ENCODE assay signal across 9 cellular contexts in genomic region chr19:56507446-56508281, GRCh38.
DNase-seq lines count a peak whose midpoint lies in the region; ATAC-seq lines count a peak whose summit lies in the region.
"Had no signal": no experiment of that assay in that cellular context is flagged by ENCODE, and none has a peak within 500 bp of the region (broad histone marks: within the 10 kb centered on the region; RNA-seq: fewer than 3 reads in every experiment).

ZNF471 (plus strand) TSS chr19:56507855; CDS start chr19:56511572, 3,717 bp downstream.

- H3K9me3 Mint-ChIP-seq in central memory CD8-positive, alpha-beta T cell, result peaks cover 3% of the 10 kb centered on the region

- H3K27ac Mint-ChIP-seq in central memory CD8-positive, alpha-beta T cell (ENCODE audit: low read depth), result no peak within 1 kb of the TSS
- H3K27ac Mint-ChIP-seq: IgD-negative memory B cell had no signal

- peaks cover 1% of the 10 kb centered on the region for H3K36me3 Mint-ChIP-seq in central memory CD8-positive, alpha-beta T cell (ENCODE audit: insufficient read depth)

- ATAC-seq in central memory CD8-positive, alpha-beta T cell (replicated peaks; ENCODE audit: extremely low read depth, poor library complexity, severe bottlenecking), result peak; percentile 86
- ATAC-seq in GM21423 (IDR thresholded peaks at IDR 0.05; ENCODE audit: unreplicated experiment), result no peak

- no peaks in the 10 kb centered on the region for H3K27me3 Mint-ChIP-seq in central memory CD8-positive, alpha-beta T cell
- H3K27me3 Mint-ChIP-seq: IgD-negative memory B cell had no signal

- no peaks in the 10 kb centered on the region for H3K4me1 Mint-ChIP-seq in central memory CD8-positive, alpha-beta T cell

- DNase-seq in DMS 273 (lab: John Stamatoyannopoulos, UW; ENCODE audit: unreplicated experiment) (peak; percentile 98), NCI-H1105 (lab: John Stamatoyannopoulos, UW) (peak; percentile 87), iPS-NIHi7 (ENCODE audit: extremely low spot score) (peak; percentile 96), smooth muscle cell of the brain vasculature (ENCODE audit: low read depth, low spot score) (peak; percentile 95), NCI-H446 treated with DMSO at 0.1 percent for 48 hours (lab: John Stamatoyannopoulos, UW) (no peak)
- DNase-seq in activated CD4-positive, CD25-positive, alpha-beta regulatory T cell (lab: John Stamatoyannopoulos, UW), result peak; percentile 40 to 50 (median 46)
- peak; percentile 20 to 40 for DNase-seq in central memory CD8-positive, alpha-beta T cell (ENCODE audit: low spot score in 2 of 2)

- no peak within 1 kb of the TSS for H3K4me3 Mint-ChIP-seq in central memory CD8-positive, alpha-beta T cell
